Comparison of ENCODE assay signal across 1 cellular context in genomic region chr15:64381000-64381751, GRCh38.
TF ChIP-seq lines count a peak whose summit lies in the region.

A gene with protein sequence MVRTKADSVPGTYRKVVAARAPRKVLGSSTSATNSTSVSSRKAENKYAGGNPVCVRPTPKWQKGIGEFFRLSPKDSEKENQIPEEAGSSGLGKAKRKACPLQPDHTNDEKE (minus strand): TSS chr15:64381441. CDS start chr15:64381371, 70 bp downstream.

TF ChIP-seq in HepG2, 621 proteins besides CTCF, POLR2A, EP300 and RAD21 (continued from another document and continues in another):
- peak; percentile 19; the same call in 1 of the 2 replicates for TF ChIP-seq HOXA3 (CRISPR knock-in tag; IDR thresholded peaks at IDR 0.05)
- no peak for TF ChIP-seq CBFB (CRISPR knock-in tag; IDR thresholded peaks at IDR 0.05)
- peak; percentile 53; the same call in 1 of the 2 replicates for TF ChIP-seq ATF1 (CRISPR knock-in tag; IDR thresholded peaks at IDR 0.05)
- peak; percentile 77; the same call in 1 of the 2 replicates for TF ChIP-seq ZNF552 (CRISPR knock-in tag; IDR thresholded peaks at IDR 0.05; ENCODE audit: borderline replicate concordance)
- TF ChIP-seq ZSCAN5A (CRISPR knock-in tag; IDR thresholded peaks at IDR 0.05; ENCODE audit: borderline replicate concordance) = 0 out of 2 replicates have a peak, but pooled peaks have one; percentile 21
- TF ChIP-seq, protein P1, sequence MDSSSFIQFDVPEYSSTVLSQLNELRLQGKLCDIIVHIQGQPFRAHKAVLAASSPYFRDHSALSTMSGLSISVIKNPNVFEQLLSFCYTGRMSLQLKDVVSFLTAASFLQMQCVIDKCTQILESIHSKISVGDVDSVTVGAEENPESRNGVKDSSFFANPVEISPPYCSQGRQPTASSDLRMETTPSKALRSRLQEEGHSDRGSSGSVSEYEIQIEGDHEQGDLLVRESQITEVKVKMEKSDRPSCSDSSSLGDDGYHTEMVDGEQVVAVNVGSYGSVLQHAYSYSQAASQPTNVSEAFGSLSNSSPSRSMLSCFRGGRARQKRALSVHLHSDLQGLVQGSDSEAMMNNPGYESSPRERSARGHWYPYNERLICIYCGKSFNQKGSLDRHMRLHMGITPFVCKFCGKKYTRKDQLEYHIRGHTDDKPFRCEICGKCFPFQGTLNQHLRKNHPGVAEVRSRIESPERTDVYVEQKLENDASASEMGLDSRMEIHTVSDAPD (CRISPR knock-in tag; IDR thresholded peaks at IDR 0.05) = 0 out of 2 replicates have a peak, but pooled peaks have one; percentile 28
- no peak for TF ChIP-seq KDM1A (CRISPR knock-in tag; IDR thresholded peaks at IDR 0.05)
- peak; percentile 87 for TF ChIP-seq DRAP1 (CRISPR knock-in tag; IDR thresholded peaks at IDR 0.05)
- TF ChIP-seq ZNF747 (CRISPR knock-in tag; IDR thresholded peaks at IDR 0.05; ENCODE audit: borderline replicate concordance) = 0 out of 2 replicates have a peak, but pooled peaks have one; percentile 22
- 0 out of 2 replicates have a peak, but pooled peaks have one; percentile 34 for TF ChIP-seq ZNF878 (CRISPR knock-in tag; IDR thresholded peaks at IDR 0.05)
- peak; percentile 62 for TF ChIP-seq KAT8 (CRISPR knock-in tag; IDR thresholded peaks at IDR 0.05)
- TF ChIP-seq ZNF777 (CRISPR knock-in tag; IDR thresholded peaks at IDR 0.05) = peak; percentile 36; the same call in 1 of the 2 replicates
- no peak; the same call in 1 of the 2 replicates for TF ChIP-seq SIN3A (IDR thresholded peaks at IDR 0.05; ENCODE audit: borderline replicate concordance, low read depth, low read length)
- no peak for TF ChIP-seq CENPT (CRISPR knock-in tag; IDR thresholded peaks at IDR 0.05; ENCODE audit: low read depth)
- TF ChIP-seq ASH2L (IDR thresholded peaks at IDR 0.05; ENCODE audit: insufficient read length, low read depth, low read length) = peak; percentile 87
- 0 out of 2 replicates have a peak, but pooled peaks have one; percentile 34 for TF ChIP-seq ZNF235 (CRISPR knock-in tag; IDR thresholded peaks at IDR 0.05; ENCODE audit: borderline replicate concordance)
- peak; percentile 89 for TF ChIP-seq SIN3B (IDR thresholded peaks at IDR 0.05; ENCODE audit: low read length)
- TF ChIP-seq FOXO1 (CRISPR knock-in tag; IDR thresholded peaks at IDR 0.05) = 0 out of 2 replicates have a peak, but pooled peaks have one; percentile 14
- no peak for TF ChIP-seq ZBTB25 (CRISPR knock-in tag; IDR thresholded peaks at IDR 0.05)
- TF ChIP-seq SRSF4 (IDR thresholded peaks at IDR 0.05; ENCODE audit: low read depth, low read length, poor library complexity, severe bottlenecking) = no peak
- TF ChIP-seq EEA1 (CRISPR knock-in tag; IDR thresholded peaks at IDR 0.05; ENCODE audit: borderline replicate concordance) = 0 out of 2 replicates have a peak, but pooled peaks have one; percentile 47
- peak; percentile 51 for TF ChIP-seq STAG1 (CRISPR knock-in tag; IDR thresholded peaks at IDR 0.05)
- no peak for TF ChIP-seq SOX13 (IDR thresholded peaks at IDR 0.05)
- TF ChIP-seq SOX13 (CRISPR knock-in tag; conservative IDR thresholded peaks at IDR 0.05 in 1 of 2, IDR thresholded peaks at IDR 0.05 in 1 of 2) = no peak; a peak in 1 of 4 replicates
- TF ChIP-seq, protein P2, sequence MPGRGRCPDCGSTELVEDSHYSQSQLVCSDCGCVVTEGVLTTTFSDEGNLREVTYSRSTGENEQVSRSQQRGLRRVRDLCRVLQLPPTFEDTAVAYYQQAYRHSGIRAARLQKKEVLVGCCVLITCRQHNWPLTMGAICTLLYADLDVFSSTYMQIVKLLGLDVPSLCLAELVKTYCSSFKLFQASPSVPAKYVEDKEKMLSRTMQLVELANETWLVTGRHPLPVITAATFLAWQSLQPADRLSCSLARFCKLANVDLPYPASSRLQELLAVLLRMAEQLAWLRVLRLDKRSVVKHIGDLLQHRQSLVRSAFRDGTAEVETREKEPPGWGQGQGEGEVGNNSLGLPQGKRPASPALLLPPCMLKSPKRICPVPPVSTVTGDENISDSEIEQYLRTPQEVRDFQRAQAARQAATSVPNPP (CRISPR knock-in tag; IDR thresholded peaks at IDR 0.05) = peak; percentile 65; the same call in 1 of the 2 replicates
- TF ChIP-seq HHEX (CRISPR knock-in tag; IDR thresholded peaks at IDR 0.05) = no peak
- TF ChIP-seq ZNF414 (CRISPR knock-in tag; IDR thresholded peaks at IDR 0.05) = 0 out of 2 replicates have a peak, but pooled peaks have one; percentile 39
- TF ChIP-seq HMG20A (CRISPR knock-in tag; IDR thresholded peaks at IDR 0.05; ENCODE audit: borderline replicate concordance) = no peak
- 0 out of 2 replicates have a peak, but pooled peaks have one; percentile 23 for TF ChIP-seq ATF2 (CRISPR knock-in tag; IDR thresholded peaks at IDR 0.05)
- TF ChIP-seq NFYB (CRISPR knock-in tag; IDR thresholded peaks at IDR 0.05) = peak; percentile 99
- TF ChIP-seq SP1 (IDR thresholded peaks at IDR 0.05) = no peak
- TF ChIP-seq SP1 (CRISPR knock-in tag; IDR thresholded peaks at IDR 0.05) = no peak
- TF ChIP-seq, protein P3, sequence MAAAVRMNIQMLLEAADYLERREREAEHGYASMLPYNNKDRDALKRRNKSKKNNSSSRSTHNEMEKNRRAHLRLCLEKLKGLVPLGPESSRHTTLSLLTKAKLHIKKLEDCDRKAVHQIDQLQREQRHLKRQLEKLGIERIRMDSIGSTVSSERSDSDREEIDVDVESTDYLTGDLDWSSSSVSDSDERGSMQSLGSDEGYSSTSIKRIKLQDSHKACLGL (CRISPR knock-in tag; IDR thresholded peaks at IDR 0.05) = peak; percentile 45; the same call in 1 of the 2 replicates
- TF ChIP-seq RERE (CRISPR knock-in tag; IDR thresholded peaks at IDR 0.05; ENCODE audit: low read depth) = no peak
- TF ChIP-seq BRCA1 (CRISPR knock-in tag; IDR thresholded peaks at IDR 0.05) = no peak
- TF ChIP-seq PHF21A (CRISPR knock-in tag; IDR thresholded peaks at IDR 0.05) = peak; percentile 60; the same call in 1 of the 2 replicates
- TF ChIP-seq, protein P4, sequence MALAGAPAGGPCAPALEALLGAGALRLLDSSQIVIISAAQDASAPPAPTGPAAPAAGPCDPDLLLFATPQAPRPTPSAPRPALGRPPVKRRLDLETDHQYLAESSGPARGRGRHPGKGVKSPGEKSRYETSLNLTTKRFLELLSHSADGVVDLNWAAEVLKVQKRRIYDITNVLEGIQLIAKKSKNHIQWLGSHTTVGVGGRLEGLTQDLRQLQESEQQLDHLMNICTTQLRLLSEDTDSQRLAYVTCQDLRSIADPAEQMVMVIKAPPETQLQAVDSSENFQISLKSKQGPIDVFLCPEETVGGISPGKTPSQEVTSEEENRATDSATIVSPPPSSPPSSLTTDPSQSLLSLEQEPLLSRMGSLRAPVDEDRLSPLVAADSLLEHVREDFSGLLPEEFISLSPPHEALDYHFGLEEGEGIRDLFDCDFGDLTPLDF (CRISPR knock-in tag; IDR thresholded peaks at IDR 0.05) = peak; percentile 99
- TF ChIP-seq ZNF609 (CRISPR knock-in tag; IDR thresholded peaks at IDR 0.05; ENCODE audit: borderline replicate concordance) = no peak
- peak; percentile 54 for TF ChIP-seq IKZF4 (CRISPR knock-in tag; IDR thresholded peaks at IDR 0.05; ENCODE audit: borderline replicate concordance, low read depth, not compliant biosample characterization)
